19 cellular contexts compared by ENCODE assay signal in the genomic region with DNA sequence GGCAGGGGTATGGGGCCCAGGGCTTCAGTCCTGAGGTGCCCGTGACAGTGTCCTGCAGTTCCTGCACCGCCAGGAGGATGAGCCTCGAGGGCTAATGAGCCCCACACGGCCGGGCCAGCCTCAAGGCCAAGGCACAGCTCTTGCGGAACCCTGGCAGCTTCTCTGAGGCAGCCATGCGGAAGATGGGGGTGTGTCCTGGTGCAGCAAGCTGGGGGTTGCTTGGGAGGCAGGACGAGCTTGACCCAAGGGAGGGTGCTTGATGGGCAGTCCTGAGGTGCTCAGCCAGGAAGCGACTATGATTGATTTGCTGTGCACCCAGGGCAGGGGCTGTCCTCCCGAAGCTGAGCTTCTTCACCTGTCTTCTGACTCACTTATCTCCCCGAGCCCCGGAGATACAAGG. TPM values are rescaled to one million over a fixed set of nuclear protein-coding genes. Genes with fewer than 3 reads are reported as not detected.
A peak's percentile ranks its signal among the peaks of the same experiment; 100 is the strongest.
DNase-seq lines count a peak whose midpoint lies in the region; ATAC-seq, FAIRE-seq and TF ChIP-seq lines count a peak whose summit lies in the region.
"Had no signal": no experiment of that assay in that cellular context is flagged by ENCODE, and none has a peak within 500 bp of the region (broad histone marks: within the 10 kb centered on the region; RNA-seq: fewer than 3 reads in every experiment).

No MANE protein-coding gene starts in this region.

- POLR2A ChIA-PET in HEK293 (lab: Yijun Ruan, JAX) = interaction anchor here (1.3 to 1.8 kb wide), 2 partner anchors 9 to 12 kb away, joined by 4 to 7 read pairs; partner anchors contain the start of gene FGFR3

- no peak for TF ChIP-seq POLR2A in esophagus squamous epithelium (IDR thresholded peaks at IDR 0.05)

- TF ChIP-seq CTCF in HEK293 (tag by site-specific recombination; IDR thresholded peaks at IDR 0.05) = no peak
- no peak for TF ChIP-seq CTCF in esophagus squamous epithelium (IDR thresholded peaks at IDR 0.05)
- TF ChIP-seq CTCF in lower lobe of right lung (IDR thresholded peaks at IDR 0.05) = no peak

- WGBS in esophagus squamous epithelium, 2 donors = 26 to 28% methylated on average over 3 to 6 of the region's 12 CpGs

- H3K4me3 ChIP-seq in HEK293 (ENCODE audit: low read depth, low read length) (no peak overlapping the region), esophagus squamous epithelium (no peak overlapping the region), skin epidermis (no peak overlapping the region), lower lobe of right lung (no peak overlapping the region)
- H3K4me3 ChIP-seq: GM23338, SK-N-MC had no signal

- H3K4me1 ChIP-seq in HEK293 (ENCODE audit: control insufficient read depth, insufficient read depth, low read length) = no peaks in the 10 kb centered on the region
- peaks cover 71 to 96% (median 73%) of the 10 kb centered on the region in 3 donors for H3K4me1 ChIP-seq in esophagus squamous epithelium
- H3K4me1 ChIP-seq in lower lobe of right lung = no peaks in the 10 kb centered on the region

- no peak for ATAC-seq in lower lobe of right lung
- ATAC-seq: GM23338, PC-3, Right ventricle myocardium inferior had no signal

- no peak for FAIRE-seq in RCC 7860 (lab: Jason Lieb, UNC)
- FAIRE-seq: G401.6 had no signal

- CTCF ChIA-PET in HEK293 (lab: Yijun Ruan, JAX) = interaction anchor here (1.4 kb wide), 1 partner anchor 36 kb away, joined by 3 read pairs; no protein-coding TSS in a partner anchor

- H3K27me3 ChIP-seq in esophagus squamous epithelium (no peaks in the 10 kb centered on the region), lower lobe of right lung (ENCODE audit: low read depth) (no peaks in the 10 kb centered on the region)

- H3K36me3 ChIP-seq in HEK293 (ENCODE audit: control insufficient read depth in 2 of 2, insufficient read depth in 1 of 2, low read length in 2 of 2) = no peaks in the 10 kb centered on the region
- H3K36me3 ChIP-seq in esophagus squamous epithelium = no peaks in the 10 kb centered on the region
- H3K36me3 ChIP-seq in lower lobe of right lung = no peaks in the 10 kb centered on the region

- H3K9me3 ChIP-seq in HEK293 (ENCODE audit: control insufficient read depth, insufficient read depth, low read depth, low read length) = no peaks in the 10 kb centered on the region
- no peaks in the 10 kb centered on the region for H3K9me3 ChIP-seq in esophagus squamous epithelium
- no peaks in the 10 kb centered on the region for H3K9me3 ChIP-seq in lower lobe of right lung

- H3K27ac ChIP-seq in HEK293 (ENCODE audit: extremely low read depth, low read depth, low read length) (no peak overlapping the region), esophagus squamous epithelium (peak overlapping the region; percentile 72 to 92 (median 82)), skin epidermis (peak overlapping the region in 12 of 21 experiments; percentile 26 to 88 (median 70)), lower lobe of right lung (no peak overlapping the region)
- H3K27ac ChIP-seq: SK-N-MC had no signal

- intact Hi-C loops in esophagus squamous epithelium (cut with DNase I) (no loop called here), lower lobe of right lung (cut with DNase I) (no loop called here)

- DNase-seq in RCC 7860 (ENCODE audit: low spot score) (peak; percentile 21), esophagus squamous epithelium (lab: John Stamatoyannopoulos, UW) (no peak), superior temporal gyrus (ENCODE audit: extremely low spot score) (no peak), T-helper 1 cell (no peak), lower lobe of right lung (no peak)
- DNase-seq: AML-193; Calu3; CD4-positive, alpha-beta T cell; DMS79 treated with DMSO at 0.1 percent for 48 hours; NCI-H1417; NCI-H2081 treated with DMSO at 0.1 percent for 48 hours; NCI-H748 treated with DMSO at 0.1 percent for 48 hours; PC-3 had no signal

TF ChIP-seq in HEK293, 187 proteins besides CTCF, POLR2A, EP300 and RAD21:
- TF ChIP-seq ZNF423 (tag by site-specific recombination; IDR thresholded peaks at IDR 0.05) = no peak
- no peak for TF ChIP-seq KLF7 (tag by site-specific recombination; IDR thresholded peaks at IDR 0.05; ENCODE audit: borderline replicate concordance)
- TF ChIP-seq ZNF223 (tag by site-specific recombination; IDR thresholded peaks at IDR 0.05) = no peak
- no peak for TF ChIP-seq ZNF140 (tag by site-specific recombination; IDR thresholded peaks at IDR 0.05)
- TF ChIP-seq, protein P1, sequence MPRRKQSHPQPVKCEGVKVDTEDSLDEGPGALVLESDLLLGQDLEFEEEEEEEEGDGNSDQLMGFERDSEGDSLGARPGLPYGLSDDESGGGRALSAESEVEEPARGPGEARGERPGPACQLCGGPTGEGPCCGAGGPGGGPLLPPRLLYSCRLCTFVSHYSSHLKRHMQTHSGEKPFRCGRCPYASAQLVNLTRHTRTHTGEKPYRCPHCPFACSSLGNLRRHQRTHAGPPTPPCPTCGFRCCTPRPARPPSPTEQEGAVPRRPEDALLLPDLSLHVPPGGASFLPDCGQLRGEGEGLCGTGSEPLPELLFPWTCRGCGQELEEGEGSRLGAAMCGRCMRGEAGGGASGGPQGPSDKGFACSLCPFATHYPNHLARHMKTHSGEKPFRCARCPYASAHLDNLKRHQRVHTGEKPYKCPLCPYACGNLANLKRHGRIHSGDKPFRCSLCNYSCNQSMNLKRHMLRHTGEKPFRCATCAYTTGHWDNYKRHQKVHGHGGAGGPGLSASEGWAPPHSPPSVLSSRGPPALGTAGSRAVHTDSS (tag by site-specific recombination; IDR thresholded peaks at IDR 0.05) = no peak
- TF ChIP-seq KLF9 (tag by site-specific recombination; IDR thresholded peaks at IDR 0.05; ENCODE audit: low read depth) = peak; percentile 40; the same call in 1 of the 2 replicates
- no peak for TF ChIP-seq ZFP3 (tag by site-specific recombination; IDR thresholded peaks at IDR 0.05; ENCODE audit: low read depth)

RNA-seq across cellular contexts. Expression of gene FGFR3, which starts 9.1 kb away (rescaled TPM):
- total RNA-seq in esophagus squamous epithelium (100 to 1,000 TPM; 175 to 307 (median 223) TPM), lower lobe of right lung (34.2 TPM)

Comparison
In these comparisons a context has a peak if more than half of its experiments do, and no peak if none do; other contexts are left out.
1. H3K27ac ChIP-seq: peak in esophagus squamous epithelium (4 of 4) and skin epidermis (12 of 21); none in HEK293 (single experiment) and lower lobe of right lung (single experiment).